Comparison of ENCODE assay signal across 1 cellular context in genomic region chr20:45910670-45911485, GRCh38.
TF ChIP-seq lines count a peak whose summit lies in the region.

No MANE protein-coding gene starts in this region.

TF ChIP-seq in HEK293, 187 proteins besides CTCF, POLR2A, EP300 and RAD21 (continued from another document):
- peak; percentile 89 for TF ChIP-seq ZBTB17 (tag by site-specific recombination; IDR thresholded peaks at IDR 0.05)
- no peak for TF ChIP-seq KLF17 (tag by site-specific recombination; IDR thresholded peaks at IDR 0.05)
- TF ChIP-seq ZNF202 (tag by site-specific recombination; IDR thresholded peaks at IDR 0.05; ENCODE audit: borderline replicate concordance) = no peak
- no peak for TF ChIP-seq ZNF169 (tag by site-specific recombination; IDR thresholded peaks at IDR 0.05)
- TF ChIP-seq ZNF692 (tag by site-specific recombination; IDR thresholded peaks at IDR 0.05) = no peak
- peak; percentile 74; the same call in 1 of the 2 replicates for TF ChIP-seq ZBTB6 (tag by site-specific recombination; IDR thresholded peaks at IDR 0.05)
- no peak for TF ChIP-seq ZNF561 (tag by site-specific recombination; IDR thresholded peaks at IDR 0.05; ENCODE audit: borderline replicate concordance)
- peak; percentile 89 for TF ChIP-seq SP2 (tag by site-specific recombination; IDR thresholded peaks at IDR 0.05)
- no peak for TF ChIP-seq ZNF664 (tag by site-specific recombination; IDR thresholded peaks at IDR 0.05)
- TF ChIP-seq PRDM1 (tag by site-specific recombination; IDR thresholded peaks at IDR 0.05) = peak; percentile 46; the same call in 1 of the 2 replicates
- TF ChIP-seq ZBTB1 (tag by site-specific recombination; IDR thresholded peaks at IDR 0.05) = no peak
- 0 out of 2 replicates have a peak, but pooled peaks have one; percentile 15 for TF ChIP-seq GLIS1 (tag by site-specific recombination; IDR thresholded peaks at IDR 0.05)
- TF ChIP-seq TRIM28 (IDR thresholded peaks at IDR 0.05; ENCODE audit: borderline replicate concordance, low read length) = no peak
- TF ChIP-seq ZNF629 (tag by site-specific recombination; IDR thresholded peaks at IDR 0.05) = peak; percentile 67
- TF ChIP-seq REST (tag by site-specific recombination; IDR thresholded peaks at IDR 0.05) = no peak
- TF ChIP-seq ZNF837 (tag by site-specific recombination; IDR thresholded peaks at IDR 0.05) = no peak
- TF ChIP-seq ZNF292 (tag by site-specific recombination; IDR thresholded peaks at IDR 0.05; ENCODE audit: borderline replicate concordance, low read depth) = no peak
- TF ChIP-seq ZNF600 (tag by site-specific recombination; IDR thresholded peaks at IDR 0.05) = peak; percentile 81; the same call in 1 of the 2 replicates
- TF ChIP-seq YY1 (tag by site-specific recombination; IDR thresholded peaks at IDR 0.05) = no peak
- TF ChIP-seq ZSCAN5A (tag by site-specific recombination; IDR thresholded peaks at IDR 0.05) = no peak
- TF ChIP-seq PRDM10 (tag by site-specific recombination; IDR thresholded peaks at IDR 0.05) = peak; percentile 93
- TF ChIP-seq ZNF747 (tag by site-specific recombination; IDR thresholded peaks at IDR 0.05) = no peak
- TF ChIP-seq ZNF311 (tag by site-specific recombination; IDR thresholded peaks at IDR 0.05; ENCODE audit: borderline replicate concordance) = no peak
- no peak for TF ChIP-seq ZNF354C (tag by site-specific recombination; IDR thresholded peaks at IDR 0.05; ENCODE audit: borderline replicate concordance, low read depth)
- no peak for TF ChIP-seq ZNF514 (tag by site-specific recombination; IDR thresholded peaks at IDR 0.05)
- no peak for TF ChIP-seq ZNF24 (tag by site-specific recombination; IDR thresholded peaks at IDR 0.05)
